In genomic region chr3:156201411-156202405, GRCh38 we compare ENCODE assay signal across 1 cellular context.
TF ChIP-seq lines count a peak whose summit lies in the region.

No MANE protein-coding gene starts in this region.

TF ChIP-seq in GM23338, 12 proteins besides CTCF, POLR2A, EP300 and RAD21:
- no peak for TF ChIP-seq ZNF462 (CRISPR knock-in tag; IDR thresholded peaks at IDR 0.05)
- no peak for TF ChIP-seq ETS1 (IDR thresholded peaks at IDR 0.05)
- TF ChIP-seq JUNB (IDR thresholded peaks at IDR 0.05; ENCODE audit: unreplicated experiment): no peak
- no peak for TF ChIP-seq POLR2AphosphoS5 (IDR thresholded peaks at IDR 0.05; ENCODE audit: low read depth)
- no peak for TF ChIP-seq STAT1 (IDR thresholded peaks at IDR 0.05; ENCODE audit: unreplicated experiment)
- no peak for TF ChIP-seq CREB1 (CRISPR knock-in tag; IDR thresholded peaks at IDR 0.05; ENCODE audit: low read depth)
- no peak for TF ChIP-seq EZH2phosphoT487 (IDR thresholded peaks at IDR 0.05; ENCODE audit: unreplicated experiment)
- TF ChIP-seq NANOG (IDR thresholded peaks at IDR 0.05; ENCODE audit: borderline replicate concordance): no peak
- TF ChIP-seq EZH2 (IDR thresholded peaks at IDR 0.05; ENCODE audit: low read depth, unreplicated experiment): no peak
- no peak for TF ChIP-seq REST (IDR thresholded peaks at IDR 0.05; ENCODE audit: unreplicated experiment)
- no peak for TF ChIP-seq ZNF331 (CRISPR knock-in tag; IDR thresholded peaks at IDR 0.05; ENCODE audit: low read depth)
